Comparison of ENCODE assay signal across 8 cellular contexts in genomic region chr7:137846588-137847417, GRCh38.
DNase-seq lines count a peak whose midpoint lies in the region; ATAC-seq and TF ChIP-seq lines count a peak whose summit lies in the region.

TSS of gene DGKI (minus strand) at chr7:137846974.

- H3K27ac Mint-ChIP-seq in nephron progenitor cell = no peak within 1 kb of the TSS

- H3K27me3 Mint-ChIP-seq in nephron progenitor cell (ENCODE audit: low read depth, poor library complexity) = peaks cover 88% of the 10 kb centered on the region

- no peaks in the 10 kb centered on the region for H3K9me3 ChIP-seq in WERI-Rb-1 (ENCODE audit: severe bottlenecking)

- no peaks in the 10 kb centered on the region for H3K9me3 Mint-ChIP-seq in nephron progenitor cell

- peaks cover 6% of the 10 kb centered on the region for H3K4me1 Mint-ChIP-seq in nephron progenitor cell

- peaks cover 5% of the 10 kb centered on the region for H3K27me3 ChIP-seq in WERI-Rb-1 (ENCODE audit: insufficient read depth, low read depth, severe bottlenecking)

- ATAC-seq in HG02642 (IDR thresholded peaks at IDR 0.05; ENCODE audit: poor library complexity, unreplicated experiment) = peak; percentile 55

- TF ChIP-seq CTCF in GM12865 (IDR thresholded peaks at IDR 0.05; ENCODE audit: insufficient read depth, low read depth, low read length, missing control alignments) (no peak), WERI-Rb-1 (IDR thresholded peaks at IDR 0.05; ENCODE audit: low read depth, low read length) (no peak), fibroblast of mammary gland (conservative IDR thresholded peaks at IDR 0.05; ENCODE audit: control insufficient read depth, insufficient read depth, low read depth, low read length) (no peak), nephron progenitor cell (IDR thresholded peaks at IDR 0.05) (no peak)

- H3K36me3 ChIP-seq in WERI-Rb-1 = no peaks in the 10 kb centered on the region

- peak within 1 kb of the TSS; percentile 53 for H3K4me3 ChIP-seq in GM12865 (ENCODE audit: low read depth, low read length)
- peak within 1 kb of the TSS; percentile 52 for H3K4me3 ChIP-seq in WERI-Rb-1 (ENCODE audit: low read depth, low read length)
- peak within 1 kb of the TSS; percentile 58 for H3K4me3 ChIP-seq in fibroblast of mammary gland (ENCODE audit: control insufficient read depth, low read depth, low read length)

- H3K27ac ChIP-seq in WERI-Rb-1 = no peak within 1 kb of the TSS

- no peaks in the 10 kb centered on the region for H3K36me3 Mint-ChIP-seq in nephron progenitor cell (ENCODE audit: low read depth)

- DNase-seq in GM12865 (ENCODE audit: low read depth) (peak; percentile 27), WERI-Rb-1 (no peak), fibroblast of mammary gland (ENCODE audit: low read depth) (no peak), nephron progenitor cell (peak; percentile 66), RKO (ENCODE audit: low spot score) (no peak), T-helper 9 cell (no peak)
- no peak for DNase-seq in stimulated activated CD4-positive, alpha-beta T cell treated with anti-CD3 and anti-CD28 coated beads, Interleukin-2, amount 100 ng/mL, for 48 hours

- H3K4me3 Mint-ChIP-seq in nephron progenitor cell = peak within 1 kb of the TSS; percentile 76

Comparison
In these comparisons a context has a peak if more than half of its experiments do, and no peak if none do; other contexts are left out.
1. DNase-seq: peak in GM12865 (single experiment) and nephron progenitor cell (single experiment); none in WERI-Rb-1 (single experiment), fibroblast of mammary gland (single experiment), RKO (single experiment), T-helper 9 cell (single experiment) and stimulated activated CD4-positive, alpha-beta T cell treated with anti-CD3 and anti-CD28 coated beads, Interleukin-2, amount 100 ng/mL, for 48 hours (0 of 2).
2. Peak in every context shown above with its lines, with median percentiles within 50 percentile points of each other: H3K4me3 ChIP-seq.